In genomic region chr1:112496290-112496689, GRCh38 we compare ENCODE assay signal across 17 cellular contexts. TPM values are rescaled to one million over a fixed set of nuclear protein-coding genes. Genes with fewer than 3 reads are reported as not detected.
DNase-seq lines count a peak whose midpoint lies in the region; FAIRE-seq and TF ChIP-seq lines count a peak whose summit lies in the region.
"Had no signal": no experiment of that assay in that cellular context is flagged by ENCODE, and none has a peak within 500 bp of the region (broad histone marks: within the 10 kb centered on the region; RNA-seq: fewer than 3 reads in every experiment).

No MANE protein-coding gene starts in this region.

- H3K9me3 ChIP-seq in mammary epithelial cell (replicated peaks; ENCODE audit: insufficient read depth, low read length) (no peaks in the 10 kb centered on the region), breast epithelium (no peaks in the 10 kb centered on the region), hepatocyte (ENCODE audit: low read depth) (no peaks in the 10 kb centered on the region)
- H3K9me3 ChIP-seq: BLaER1, HAP-1 had no signal

- dilution Hi-C loops in mammary epithelial cell (cut with HindIII; ENCODE audit: low sequenced_read_pairs): no loop called here

- H3K36me3 ChIP-seq in mammary epithelial cell (ENCODE audit: insufficient read depth, low read length): no peaks in the 10 kb centered on the region
- H3K36me3 ChIP-seq in breast epithelium: no peaks in the 10 kb centered on the region
- H3K36me3 ChIP-seq in bronchial epithelial cell (ENCODE audit: control insufficient read depth, insufficient read depth, low read length): no peaks in the 10 kb centered on the region
- H3K36me3 ChIP-seq in hepatocyte (replicated peaks; ENCODE audit: insufficient read depth, low read depth): no peaks in the 10 kb centered on the region
- H3K36me3 ChIP-seq: BLaER1, HAP-1 had no signal

- DNase-seq in mammary epithelial cell (peak; percentile 27), breast epithelium (ENCODE audit: low spot score in 2 of 2) (no peak), NCI-H226 (peak; percentile 18), bronchial epithelial cell (ENCODE audit: low read depth) (peak; percentile 25), urothelium cell line (ENCODE audit: low spot score) (no peak), hepatocyte (ENCODE audit: low spot score) (no peak), progenitor cell of endocrine pancreas (ENCODE audit: low spot score, unreplicated experiment) (no peak), GM03348 (ENCODE audit: low spot score) (no peak)
- DNase-seq: 8988T; CD4-positive, alpha-beta memory T cell; DMS153; DMS79 had no signal

- no peak overlapping the region for H3K4me3 Mint-ChIP-seq in progenitor cell of endocrine pancreas (ENCODE audit: low read depth)
- H3K4me3 Mint-ChIP-seq: CD14-positive monocyte; CD4-positive, alpha-beta memory T cell had no signal

- H3K79me2 ChIP-seq in mammary epithelial cell (ENCODE audit: insufficient read depth, low read length) (no peaks in the 10 kb centered on the region), hepatocyte (no peaks in the 10 kb centered on the region)

- no peak overlapping the region for H3K9ac ChIP-seq in mammary epithelial cell (ENCODE audit: insufficient read depth, low read length)
- H3K9ac ChIP-seq: BLaER1 had no signal

- no peak for TF ChIP-seq POLR2A in breast epithelium (IDR thresholded peaks at IDR 0.05)

- H3K27ac ChIP-seq in mammary epithelial cell (ENCODE audit: insufficient read depth, low read depth, low read length): no peak overlapping the region
- no peak overlapping the region for H3K27ac ChIP-seq in breast epithelium
- H3K27ac ChIP-seq in hepatocyte: no peak overlapping the region
- H3K27ac ChIP-seq: BLaER1 had no signal

- intact Hi-C loops in mammary epithelial cell (cut with micrococcal nuclease): no loop called here
- intact Hi-C loops in breast epithelium (cut with DNase I; ENCODE audit: low total_unique reads): no loop called here

- no peak overlapping the region for H3K4me2 ChIP-seq in mammary epithelial cell (ENCODE audit: insufficient read depth, low read depth, low read length)
- H3K4me2 ChIP-seq in hepatocyte: no peak overlapping the region
- H3K4me2 ChIP-seq: BLaER1 had no signal

- H3K27me3 Mint-ChIP-seq in progenitor cell of endocrine pancreas: peaks cover 47% of the 10 kb centered on the region

- no peaks in the 10 kb centered on the region for H3K4me1 ChIP-seq in mammary epithelial cell (ENCODE audit: insufficient read depth, low read length)
- no peaks in the 10 kb centered on the region for H3K4me1 ChIP-seq in breast epithelium
- no peaks in the 10 kb centered on the region for H3K4me1 ChIP-seq in hepatocyte (ENCODE audit: insufficient read depth)
- H3K4me1 ChIP-seq: BLaER1 had no signal

- FAIRE-seq in bronchial epithelial cell (lab: Jason Lieb, UNC) (no peak), urothelium cell line (lab: Jason Lieb, UNC) (peak; percentile 40)
- FAIRE-seq: GM12891, GM19239 had no signal

- no peaks in the 10 kb centered on the region for H3K4me1 Mint-ChIP-seq in progenitor cell of endocrine pancreas (ENCODE audit: low read depth)
- H3K4me1 Mint-ChIP-seq: CD4-positive, alpha-beta memory T cell had no signal

- no peaks in the 10 kb centered on the region for H3K36me3 Mint-ChIP-seq in progenitor cell of endocrine pancreas (ENCODE audit: insufficient read depth)
- H3K36me3 Mint-ChIP-seq: CD14-positive monocyte; CD4-positive, alpha-beta memory T cell had no signal

- 32% methylated on average over 2 of the region's 5 CpGs for WGBS in mammary epithelial cell (ENCODE audit: low coverage, missing lambda C conversion rate)
- WGBS in hepatocyte (ENCODE audit: low lambda C conversion rate, missing lambda C conversion rate): 85% methylated on average over 5 of the region's 5 CpGs

- BruUV-seq in mammary epithelial cell (replicated peaks; lab: Mats Ljungman, UMichigan): no TSS peak

- in situ Hi-C loops in mammary epithelial cell (cut with MboI; ENCODE audit: low sequenced_read_pairs in 2 of 2): no loop called here

- no peaks in the 10 kb centered on the region for H3K9me3 Mint-ChIP-seq in progenitor cell of endocrine pancreas (ENCODE audit: low read depth)
- H3K9me3 Mint-ChIP-seq: CD14-positive monocyte; CD4-positive, alpha-beta memory T cell had no signal

- no peaks in the 10 kb centered on the region for H3K9me2 ChIP-seq in hepatocyte (replicated peaks; ENCODE audit: insufficient read depth)

- H3K4me3 ChIP-seq in mammary epithelial cell (replicated peaks in 1 of 3; ENCODE audit: insufficient read depth in 1 of 3, low read depth in 2 of 3, low read length in 3 of 3) (no peak overlapping the region), breast epithelium (no peak overlapping the region), bronchial epithelial cell (ENCODE audit: low read depth, low read length) (no peak overlapping the region), hepatocyte (no peak overlapping the region)
- H3K4me3 ChIP-seq: BLaER1, HAP-1 had no signal

- CTCF ChIA-PET in mammary epithelial cell (lab: Charles Lee; ENCODE audit: low non-redundant PET): no interaction called here

- H3K27me3 ChIP-seq in mammary epithelial cell (ENCODE audit: insufficient read depth, low read length) (no peaks in the 10 kb centered on the region), breast epithelium (no peaks in the 10 kb centered on the region), bronchial epithelial cell (ENCODE audit: control insufficient read depth, insufficient read depth, low read length) (no peaks in the 10 kb centered on the region), hepatocyte (peaks cover 4% of the 10 kb centered on the region)

- no peak for TF ChIP-seq CTCF in mammary epithelial cell (conservative IDR thresholded peaks at IDR 0.05 in 1 of 2, IDR thresholded peaks at IDR 0.05 in 1 of 2; ENCODE audit: extremely low read depth in 1 of 2, insufficient read depth in 1 of 2, low read depth in 1 of 2, low read length in 2 of 2)
- TF ChIP-seq CTCF in breast epithelium (IDR thresholded peaks at IDR 0.05): no peak
- TF ChIP-seq CTCF in bronchial epithelial cell (IDR thresholded peaks at IDR 0.05; ENCODE audit: insufficient read depth, low read length, severe bottlenecking): no peak
- no peak for TF ChIP-seq CTCF in hepatocyte (IDR thresholded peaks at IDR 0.05; ENCODE audit: poor library complexity)
- TF ChIP-seq CTCF in progenitor cell of endocrine pancreas (IDR thresholded peaks at IDR 0.05; ENCODE audit: unreplicated experiment): no peak

- H4K20me1 ChIP-seq in mammary epithelial cell (ENCODE audit: insufficient read depth, low read length) (no peaks in the 10 kb centered on the region), hepatocyte (ENCODE audit: insufficient read depth, poor library complexity, severe bottlenecking) (no peaks in the 10 kb centered on the region)
- H4K20me1 ChIP-seq: BLaER1 had no signal

- H3K27ac Mint-ChIP-seq in progenitor cell of endocrine pancreas: no peak overlapping the region
- H3K27ac Mint-ChIP-seq: CD14-positive monocyte; CD4-positive, alpha-beta memory T cell had no signal

- no peak overlapping the region for H2AFZ ChIP-seq in mammary epithelial cell (ENCODE audit: low read depth, low read length)
- H2AFZ ChIP-seq in hepatocyte: no peak overlapping the region

RNA-seq across cellular contexts. Expression of gene WNT2B, which starts 12.5 kb away (rescaled TPM):
- total RNA-seq in mammary epithelial cell (1 to 10 TPM in 1 of 2 donors, under 1 TPM in 1; 0.67 to 1.4 TPM), breast epithelium (1 to 10 TPM; 2.9 to 6.1 (median 6.0) TPM), bronchial epithelial cell (0.53 and 1.9 TPM in 2 replicates), hepatocyte (2.4 and 2.7 TPM in 2 replicates), progenitor cell of endocrine pancreas (0.77 and 1.6 TPM in 2 replicates)
- polyA plus RNA-seq in mammary epithelial cell (0.29 TPM), hepatocyte (3.7 and 3.8 TPM in 2 replicates)
- polyA minus RNA-seq in mammary epithelial cell: not detected

Comparison
In these comparisons a context has a peak if more than half of its experiments do, and no peak if none do; other contexts are left out.
1. DNase-seq: peak in mammary epithelial cell (single experiment), NCI-H226 (single experiment) and bronchial epithelial cell (single experiment); none in breast epithelium (0 of 2), urothelium cell line (single experiment), hepatocyte (single experiment), progenitor cell of endocrine pancreas (single experiment) and GM03348 (single experiment).